In genomic region chr13:40292536-40292935, GRCh38 we compare ENCODE assay signal across 25 cellular contexts.
"Had no signal": no experiment of that assay in that cellular context is flagged by ENCODE, and none has a peak within 500 bp of the region (broad histone marks: within the 10 kb centered on the region; RNA-seq: fewer than 3 reads in every experiment).

No MANE protein-coding gene starts in this region.

- DNase-seq: activated CD4-positive, alpha-beta memory T cell treated with anti-CD3 and anti-CD28 coated beads for 36 hours; activated CD4-positive, alpha-beta T cell treated with anti-CD3 and anti-CD28 coated beads for 36 hours; activated CD4-positive, alpha-beta T cell treated with anti-CD3 and anti-CD28 coated beads, Interleukin-2, amount 10 ng/mL, durations not matched to agents 24 days and 14 days; activated CD4-positive, CD25-positive, alpha-beta regulatory T cell; activated CD4-positive, CD25-positive, alpha-beta regulatory T cell treated with anti-CD3 and anti-CD28 coated beads, Interleukin-2, amount 50 U/mL, for 72 hours; activated CD8-positive, alpha-beta memory T cell treated with anti-CD3 and anti-CD28 coated beads, Interleukin-2, amount 10 ng/mL, durations not matched to agents 7 days and 5 days; activated CD8-positive, alpha-beta memory T cell treated with anti-CD3 and anti-CD28 coated beads, Interleukin-2, amount 50 U/mL, for 4 hours; activated CD8-positive, alpha-beta T cell treated with anti-CD3 and anti-CD28 coated beads, Interleukin-2, amount 10 ng/mL, durations not matched to agents 7 days and 5 days; activated effector memory CD4-positive, alpha-beta T cell treated with anti-CD3 and anti-CD28 coated beads, Interleukin-2, amount 50 U/mL, for 16 hours; activated naive CD4-positive, alpha-beta T cell treated with anti-CD3 and anti-CD28 coated beads for 36 hours; activated naive CD8-positive, alpha-beta T cell treated with anti-CD3 and anti-CD28 coated beads for 36 hours; activated naive CD8-positive, alpha-beta T cell treated with anti-CD3 and anti-CD28 coated beads, Interleukin-2, amount 50 U/mL, for 24 hours; activated T-cell treated with anti-CD3 and anti-CD28 coated beads, Interleukin-2, amount 50 U/mL, for 1 hour; activated T-cell treated with anti-CD3 and anti-CD28 coated beads, Interleukin-2, amount 50 U/mL, for 48 hours; adrenal gland; amygdala; aorta; body of pancreas; central memory CD4-positive, alpha-beta T cell; cerebellar nuclear complex; colonic mucosa; effector CD8-positive, alpha-beta T cell; foreskin fibroblast; head of caudate nucleus; T-helper 2 cell had no signal

- ATAC-seq: activated CD4-positive, alpha-beta T cell treated with anti-CD3 and anti-CD28 coated beads for 36 hours; activated CD8-positive, alpha-beta memory T cell treated with anti-CD3 and anti-CD28 coated beads, Interleukin-2, amount 10 ng/mL, durations not matched to agents 7 days and 5 days; activated CD8-positive, alpha-beta T cell treated with anti-CD3 and anti-CD28 coated beads, Interleukin-2, amount 10 ng/mL, durations not matched to agents 7 days and 5 days; activated naive CD8-positive, alpha-beta T cell treated with anti-CD3 and anti-CD28 coated beads, Interleukin-2, amount 50 U/mL, for 24 hours; body of pancreas had no signal
